1 cellular context compared by ENCODE assay signal in genomic region chr10:125006188-125006680, GRCh38.
TF ChIP-seq lines count a peak whose summit lies in the region.

No MANE protein-coding gene starts in this region.

TF ChIP-seq in IMR-90, 13 proteins besides CTCF, POLR2A, EP300 and RAD21:
- TF ChIP-seq USF2 (IDR thresholded peaks at IDR 0.05; ENCODE audit: low read depth, low read length) (no peak), RFX5 (IDR thresholded peaks at IDR 0.05; ENCODE audit: low read depth, low read length) (no peak), CEBPB (IDR thresholded peaks at IDR 0.05; ENCODE audit: low read depth, low read length) (no peak), FOS (IDR thresholded peaks at IDR 0.05; ENCODE audit: low read depth, low read length) (no peak), BHLHE40 (IDR thresholded peaks at IDR 0.05; ENCODE audit: low read depth, low read length) (no peak), RCOR1 (IDR thresholded peaks at IDR 0.05; ENCODE audit: insufficient replicate concordance, low read length) (no peak), SMC3 (IDR thresholded peaks at IDR 0.05; ENCODE audit: low read depth, low read length) (no peak), ELK1 (IDR thresholded peaks at IDR 0.05; ENCODE audit: borderline replicate concordance, low read depth, low read length) (no peak), CHD1 (IDR thresholded peaks at IDR 0.05; ENCODE audit: low read depth, low read length) (no peak), NFE2L2 (IDR thresholded peaks at IDR 0.05; ENCODE audit: low read depth, low read length) (no peak), MAZ (IDR thresholded peaks at IDR 0.05; ENCODE audit: borderline replicate concordance, low read depth, low read length) (no peak), MXI1 (IDR thresholded peaks at IDR 0.05; ENCODE audit: borderline replicate concordance, low read depth, low read length) (no peak), MAFK (IDR thresholded peaks at IDR 0.05; ENCODE audit: low read depth, low read length) (no peak)
TF ChIP-seq in IMR-90: peak in this region for 0.
